In the genomic region with DNA sequence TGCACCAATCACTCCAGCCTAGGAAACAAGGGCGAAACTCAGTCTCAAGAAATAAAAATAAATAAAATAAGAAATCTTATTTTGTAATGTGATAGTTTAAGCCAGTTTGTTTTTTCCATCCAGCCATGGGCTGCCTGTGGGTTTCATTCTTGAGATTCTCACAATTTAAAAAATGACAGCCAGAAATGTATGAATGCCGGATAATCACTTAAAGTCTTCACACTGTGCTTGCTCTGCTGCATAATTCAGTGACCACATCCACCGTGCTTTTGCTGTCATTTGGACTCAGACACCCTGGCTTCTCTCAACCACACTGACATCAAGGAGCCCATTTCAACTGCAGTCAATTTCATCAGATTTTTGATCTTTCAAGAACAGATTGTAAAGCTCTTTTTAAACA, we compare ENCODE assay signal across 18 cellular contexts.
DNase-seq lines count a peak whose midpoint lies in the region; ATAC-seq, FAIRE-seq and TF ChIP-seq lines count a peak whose summit lies in the region.
"Had no signal": no experiment of that assay in that cellular context is flagged by ENCODE, and none has a peak within 500 bp of the region (broad histone marks: within the 10 kb centered on the region; RNA-seq: fewer than 3 reads in every experiment).

No MANE protein-coding gene starts in this region.

- no peak overlapping the region for H3K4me3 Mint-ChIP-seq in astrocyte (ENCODE audit: unreplicated experiment)
- H3K4me3 Mint-ChIP-seq: CD8-positive, alpha-beta T cell had no signal

- no peaks in the 10 kb centered on the region for H3K4me1 ChIP-seq in astrocyte (ENCODE audit: insufficient read depth, low read length)
- H3K4me1 ChIP-seq in ascending aorta = no peaks in the 10 kb centered on the region
- no peaks in the 10 kb centered on the region for H3K4me1 ChIP-seq in gastrocnemius medialis
- H3K4me1 ChIP-seq: BLaER1 had no signal

- no peaks in the 10 kb centered on the region for H3K36me3 ChIP-seq in astrocyte (ENCODE audit: insufficient read depth, low read length)
- no peaks in the 10 kb centered on the region for H3K36me3 ChIP-seq in ascending aorta
- H3K36me3 ChIP-seq in gastrocnemius medialis = no peaks in the 10 kb centered on the region
- H3K36me3 ChIP-seq: BLaER1 had no signal

- no peaks in the 10 kb centered on the region for H3K27me3 ChIP-seq in astrocyte (ENCODE audit: insufficient read depth, low read length)
- H3K27me3 ChIP-seq in ascending aorta = no peaks in the 10 kb centered on the region
- H3K27me3 ChIP-seq in gastrocnemius medialis = no peaks in the 10 kb centered on the region
- H3K27me3 ChIP-seq: BLaER1 had no signal

- no peak overlapping the region for H3K4me3 ChIP-seq in astrocyte (ENCODE audit: insufficient read depth, low read depth, low read length)
- no peak overlapping the region for H3K4me3 ChIP-seq in ascending aorta
- H3K4me3 ChIP-seq in gastrocnemius medialis = no peak overlapping the region
- H3K4me3 ChIP-seq: BLaER1, GM23248, PC-9 had no signal

- H3K79me2 ChIP-seq in astrocyte (ENCODE audit: insufficient read depth, low read length) = no peaks in the 10 kb centered on the region

- no peak for ATAC-seq in HG02678 (IDR thresholded peaks at IDR 0.05; ENCODE audit: unreplicated experiment)
- ATAC-seq in gastrocnemius medialis = no peak
- ATAC-seq: CD8-positive, alpha-beta T cell; HCT116 had no signal

- no peak overlapping the region for H3K4me2 ChIP-seq in astrocyte (ENCODE audit: low read length)
- H3K4me2 ChIP-seq: BLaER1, PC-9 had no signal

- H3K9me3 Mint-ChIP-seq in astrocyte (ENCODE audit: unreplicated experiment) = no peaks in the 10 kb centered on the region
- H3K9me3 Mint-ChIP-seq: CD8-positive, alpha-beta T cell had no signal

- H3K27ac ChIP-seq in astrocyte (ENCODE audit: low read depth, low read length) = no peak overlapping the region
- H3K27ac ChIP-seq in ascending aorta = no peak overlapping the region
- H3K27ac ChIP-seq in gastrocnemius medialis = no peak overlapping the region
- H3K27ac ChIP-seq: BLaER1, GM23248, PC-9 had no signal

- H3K4me1 Mint-ChIP-seq in astrocyte (ENCODE audit: low read depth, unreplicated experiment) = peaks cover 7% of the 10 kb centered on the region

- H3K36me3 Mint-ChIP-seq in astrocyte (ENCODE audit: low read depth, unreplicated experiment) = peaks cover 2% of the 10 kb centered on the region
- H3K36me3 Mint-ChIP-seq: CD8-positive, alpha-beta T cell had no signal

- no peaks in the 10 kb centered on the region for H4K20me1 ChIP-seq in astrocyte (ENCODE audit: insufficient read depth, low read length)
- H4K20me1 ChIP-seq: BLaER1 had no signal

- H2AFZ ChIP-seq in astrocyte (ENCODE audit: low read depth, low read length) = no peak overlapping the region
- H2AFZ ChIP-seq: GM23248, PC-9 had no signal

- in situ Hi-C loops in gastrocnemius medialis (cut with MboI; ENCODE audit: low sequenced_read_pairs in 4 of 4) = no loop called here

- H3K9ac ChIP-seq in astrocyte (ENCODE audit: low read length) = no peak overlapping the region
- H3K9ac ChIP-seq: BLaER1, GM23248 had no signal

- no peak for FAIRE-seq in astrocyte (lab: Jason Lieb, UNC)

- H3K27ac Mint-ChIP-seq in astrocyte (ENCODE audit: unreplicated experiment) = peak overlapping the region; percentile 20
- H3K27ac Mint-ChIP-seq: CD8-positive, alpha-beta T cell had no signal

- H3K9me3 ChIP-seq in astrocyte (ENCODE audit: insufficient read depth, low read depth, low read length) (no peaks in the 10 kb centered on the region), ascending aorta (no peaks in the 10 kb centered on the region), gastrocnemius medialis (no peaks in the 10 kb centered on the region)
- H3K9me3 ChIP-seq: BLaER1 had no signal

- TF ChIP-seq CTCF in astrocyte (IDR thresholded peaks at IDR 0.05; ENCODE audit: insufficient read depth, low read depth, low read length) = no peak
- no peak for TF ChIP-seq CTCF in ascending aorta (IDR thresholded peaks at IDR 0.05)
- TF ChIP-seq CTCF in gastrocnemius medialis (IDR thresholded peaks at IDR 0.05 in 4 of 5, conservative IDR thresholded peaks at IDR 0.05 in 1 of 5) = no peak

- DNase-seq in GM04503 (ENCODE audit: low read depth) (peak; percentile 29), astrocyte (ENCODE audit: low read depth) (peak; percentile 45), iris pigment epithelial cell (ENCODE audit: low read depth) (peak; percentile 26), ascending aorta (ENCODE audit: low spot score in 2 of 2) (no peak), gastrocnemius medialis (no peak)
- no peak for DNase-seq in activated effector memory CD4-positive, alpha-beta T cell treated with Interleukin-2 at 50 U/mL for 16 hours
- DNase-seq: CD8-positive, alpha-beta T cell; DMS79; GM23248; NCI-H1048; NCI-H146; NCI-H2107; NCI-H2227 treated with DMSO at 0.1 percent for 48 hours; NCI-H524; PC-9 had no signal

- H3K27me3 Mint-ChIP-seq in astrocyte (ENCODE audit: low read depth, unreplicated experiment) = peaks cover 3% of the 10 kb centered on the region

- TF ChIP-seq POLR2A in gastrocnemius medialis (IDR thresholded peaks at IDR 0.05) = no peak

- intact Hi-C loops in ascending aorta (cut with DNase I) (no loop called here), gastrocnemius medialis (cut with DNase I; ENCODE audit: low total_unique reads) (no loop called here)

Comparison
In these comparisons a context has a peak if more than half of its experiments do, and no peak if none do; other contexts are left out.
1. DNase-seq: peak in GM04503 (single experiment), astrocyte (single experiment) and iris pigment epithelial cell (single experiment); none in activated effector memory CD4-positive, alpha-beta T cell treated with Interleukin-2 at 50 U/mL for 16 hours (single experiment), ascending aorta (0 of 2) and gastrocnemius medialis (0 of 2).